19 cellular contexts compared by ENCODE assay signal in genomic region chr10:118308664-118309063, GRCh38. TPM values are rescaled to one million over a fixed set of nuclear protein-coding genes. Genes with fewer than 3 reads are reported as not detected.
DNase-seq lines count a peak whose midpoint lies in the region; TF ChIP-seq lines count a peak whose summit lies in the region.
"Had no signal": no experiment of that assay in that cellular context is flagged by ENCODE, and none has a peak within 500 bp of the region (broad histone marks: within the 10 kb centered on the region; RNA-seq: fewer than 3 reads in every experiment).

No MANE protein-coding gene starts in this region.

- no peak overlapping the region for H3K27ac Mint-ChIP-seq in HFFc6
- H3K27ac Mint-ChIP-seq in nephron: peak overlapping the region; percentile 20 to 51 (median 34)
- H3K27ac Mint-ChIP-seq: CD8-positive, alpha-beta memory T cell; immature natural killer cell had no signal

- in situ Hi-C loops in brain microvascular endothelial cell (cut with HindIII; ENCODE audit: low pct_ligation_motif_present, low sequenced_read_pairs): no loop called here

- H3K4me3 ChIP-seq in brain microvascular endothelial cell (ENCODE audit: low read depth, low read length): no peak overlapping the region
- H3K4me3 ChIP-seq: adrenal gland, suprapubic skin had no signal

- H3K4me1 Mint-ChIP-seq in HFFc6 (ENCODE audit: low read depth) (peaks cover 32% of the 10 kb centered on the region), nephron (peaks cover 36% of the 10 kb centered on the region)
- H3K4me1 Mint-ChIP-seq: CD8-positive, alpha-beta memory T cell; immature natural killer cell had no signal

- peak; percentile 17; the same call in 1 of the 2 replicates for TF ChIP-seq CTCF in HFFc6 (IDR thresholded peaks at IDR 0.05)
- peak; percentile 31 for TF ChIP-seq CTCF in brain microvascular endothelial cell (IDR thresholded peaks at IDR 0.05; ENCODE audit: low read depth, low read length, missing control alignments)
- no peak for TF ChIP-seq CTCF in nephron (IDR thresholded peaks at IDR 0.05; ENCODE audit: unreplicated experiment in 3 of 3)

- H3K36me3 Mint-ChIP-seq in HFFc6 (ENCODE audit: low read depth) (peaks cover 57% of the 10 kb centered on the region), nephron (ENCODE audit: low read depth) (peaks cover 73% of the 10 kb centered on the region)

- H3K27ac ChIP-seq in brain microvascular endothelial cell: no peak overlapping the region
- H3K27ac ChIP-seq: adrenal gland, RWPE1, suprapubic skin had no signal

- no peaks in the 10 kb centered on the region for H3K9me3 Mint-ChIP-seq in HFFc6
- H3K9me3 Mint-ChIP-seq in nephron: no peaks in the 10 kb centered on the region
- H3K9me3 Mint-ChIP-seq: CD8-positive, alpha-beta memory T cell; immature natural killer cell had no signal

- DNase-seq in ELR (ENCODE audit: low read depth) (peak; percentile 23), HFFc6 (no peak), brain microvascular endothelial cell (no peak), NCI-H1092 (lab: John Stamatoyannopoulos, UW) (no peak), NCI-H2171 treated with DMSO at 0.1 percent for 48 hours (lab: John Stamatoyannopoulos, UW) (no peak), cerebellar nuclear complex (lab: John Stamatoyannopoulos, UW) (no peak)
- DNase-seq: activated CD4-positive, alpha-beta T cell treated with anti-CD3 and anti-CD28 coated beads for 4 hours; activated gamma-delta T cell; adrenal gland; CD8-positive, alpha-beta memory T cell; immature natural killer cell; NCI-H1436 treated with DMSO at 0.1 percent for 48 hours; NCI-H345; occipital lobe; stimulated activated CD4-positive, alpha-beta T cell treated with anti-CD3 and anti-CD28 coated beads, Interleukin-12 subunit alpha, Interleukin-12 subunit beta, amount 100 ng/mL, for 4 hours; SW 1271 had no signal

- no peaks in the 10 kb centered on the region for H3K27me3 ChIP-seq in brain microvascular endothelial cell (replicated peaks)
- H3K27me3 ChIP-seq: adrenal gland, suprapubic skin had no signal

- H3K4me3 Mint-ChIP-seq in HFFc6 (no peak overlapping the region), nephron (no peak overlapping the region)
- H3K4me3 Mint-ChIP-seq: CD8-positive, alpha-beta memory T cell; immature natural killer cell had no signal

- no peaks in the 10 kb centered on the region for H3K36me3 ChIP-seq in brain microvascular endothelial cell (replicated peaks)

- H3K27me3 Mint-ChIP-seq in HFFc6 (ENCODE audit: insufficient read depth) (peaks cover 2% of the 10 kb centered on the region; the same call in 1 of the 2 replicates), nephron (ENCODE audit: low read depth) (no peaks in the 10 kb centered on the region)
- H3K27me3 Mint-ChIP-seq: CD8-positive, alpha-beta memory T cell had no signal

RNA-seq across cellular contexts. Expression of gene FAM204A, which starts 33.5 kb away (rescaled TPM):
- 10 to 100 TPM; 50.8 to 69.4 (median 60.6) TPM for total RNA-seq in HFFc6 (2021; fragmentation: NEBNext Ultra II Directional; extraction: Animal tissue kit (Norgen Biotek cat#: 25700))

Comparison
In these comparisons a context has a peak if more than half of its experiments do, and no peak if none do; other contexts are left out.
1. CTCF ChIP-seq: peak in HFFc6 (single experiment) and brain microvascular endothelial cell (single experiment); none in nephron (0 of 3).